In the genomic region with DNA sequence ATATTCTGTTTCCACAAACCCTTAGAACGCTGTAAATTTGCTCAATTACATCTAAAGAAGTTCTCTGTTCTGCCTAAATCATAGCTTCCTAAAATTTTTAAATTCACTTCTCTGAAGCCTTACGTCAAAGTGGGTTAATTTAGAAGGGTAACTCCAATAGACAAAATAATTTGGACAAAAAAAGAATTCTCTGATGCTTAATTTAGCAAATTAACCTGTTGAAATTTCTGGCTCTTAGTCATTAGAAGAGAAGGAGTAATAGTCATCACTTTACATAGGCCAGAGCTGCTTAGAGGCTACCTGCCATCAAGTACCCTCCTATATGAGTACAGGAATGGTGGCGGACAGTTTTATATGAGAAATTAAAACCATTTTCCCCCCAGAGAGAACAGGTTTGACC, we compare ENCODE assay signal across 9 cellular contexts. TPM values are rescaled to one million over a fixed set of nuclear protein-coding genes. Genes with fewer than 3 reads are reported as not detected.
DNase-seq lines count a peak whose midpoint lies in the region; TF ChIP-seq lines count a peak whose summit lies in the region.
"Had no signal": no experiment of that assay in that cellular context is flagged by ENCODE, and none has a peak within 500 bp of the region (broad histone marks: within the 10 kb centered on the region; RNA-seq: fewer than 3 reads in every experiment).

No MANE protein-coding gene starts in this region.

- peaks cover 6% of the 10 kb centered on the region for H3K9me3 Mint-ChIP-seq in nephron progenitor cell

- CTCF ChIA-PET in HEK293 (lab: Yijun Ruan, JAX) = interaction anchor here (0.6 to 1.3 kb wide), 4 partner anchors 57 to 381 kb away, joined by 3 read pairs; no protein-coding TSS in a partner anchor

- H3K4me3 Mint-ChIP-seq in nephron progenitor cell = peak overlapping the region; percentile 24

- no peak for TF ChIP-seq POLR2A in breast epithelium (IDR thresholded peaks at IDR 0.05)

- H3K4me1 ChIP-seq in HEK293 (ENCODE audit: control insufficient read depth, insufficient read depth, low read length) (peaks cover 20% of the 10 kb centered on the region), breast epithelium (no peaks in the 10 kb centered on the region)

- H3K4me3 ChIP-seq in AG09309 (ENCODE audit: control insufficient read depth, low read depth, low read length) (peak overlapping the region; percentile 95), HEK293 (ENCODE audit: low read depth, low read length) (no peak overlapping the region), breast epithelium (peak overlapping the region; percentile 79 to 95 (median 85)), WERI-Rb-1 (ENCODE audit: low read depth, low read length) (no peak overlapping the region)

- H3K36me3 ChIP-seq in HEK293 (ENCODE audit: control insufficient read depth in 2 of 2, insufficient read depth in 1 of 2, low read length in 2 of 2) (no peaks in the 10 kb centered on the region), breast epithelium (no peaks in the 10 kb centered on the region), WERI-Rb-1 (no peaks in the 10 kb centered on the region)

- TF ChIP-seq CTCF in AG09309 (IDR thresholded peaks at IDR 0.05; ENCODE audit: control insufficient read depth, insufficient read depth, low read depth, low read length, missing control alignments) (no peak), HEK293 (tag by site-specific recombination; IDR thresholded peaks at IDR 0.05) (no peak), breast epithelium (IDR thresholded peaks at IDR 0.05) (no peak), nephron progenitor cell (IDR thresholded peaks at IDR 0.05) (no peak), WERI-Rb-1 (IDR thresholded peaks at IDR 0.05; ENCODE audit: low read depth, low read length) (no peak)

- peaks cover 23% of the 10 kb centered on the region for H3K36me3 Mint-ChIP-seq in nephron progenitor cell (ENCODE audit: low read depth)

- peaks cover 9% of the 10 kb centered on the region for H3K27me3 Mint-ChIP-seq in nephron progenitor cell (ENCODE audit: low read depth, poor library complexity)

- no peak overlapping the region for H3K27ac ChIP-seq in HEK293 (ENCODE audit: extremely low read depth, low read depth, low read length)
- no peak overlapping the region for H3K27ac ChIP-seq in breast epithelium
- H3K27ac ChIP-seq in WERI-Rb-1 = no peak overlapping the region

- no peak for DNase-seq in AG09309 (ENCODE audit: low read depth)
- no peak for DNase-seq in breast epithelium (ENCODE audit: low spot score in 2 of 2)
- no peak for DNase-seq in nephron progenitor cell
- no peak for DNase-seq in hepatic stellate cell (ENCODE audit: low spot score)
- DNase-seq in NAMALWA (ENCODE audit: low spot score) = no peak
- no peak for DNase-seq in WERI-Rb-1
- DNase-seq in iPS-NIHi11 (ENCODE audit: low spot score) = no peak
- DNase-seq: DMS 273 treated with DMSO at 0.1 percent for 48 hours had no signal

- peaks cover 71% of the 10 kb centered on the region for H3K4me1 Mint-ChIP-seq in nephron progenitor cell

- no peak overlapping the region for H3K27ac Mint-ChIP-seq in nephron progenitor cell

- H3K27me3 ChIP-seq in breast epithelium (no peaks in the 10 kb centered on the region), WERI-Rb-1 (ENCODE audit: insufficient read depth, low read depth, severe bottlenecking) (no peaks in the 10 kb centered on the region)

- POLR2A ChIA-PET in HEK293 (lab: Yijun Ruan, JAX) = no interaction called here

- H3K9me3 ChIP-seq in HEK293 (ENCODE audit: control insufficient read depth, insufficient read depth, low read depth, low read length) (no peaks in the 10 kb centered on the region), breast epithelium (no peaks in the 10 kb centered on the region), WERI-Rb-1 (ENCODE audit: severe bottlenecking) (no peaks in the 10 kb centered on the region)

- intact Hi-C loops in breast epithelium (cut with DNase I; ENCODE audit: low total_unique reads) = no loop called here

TF ChIP-seq in HEK293, 187 proteins besides CTCF, POLR2A, EP300 and RAD21:
- TF ChIP-seq, protein P1, sequence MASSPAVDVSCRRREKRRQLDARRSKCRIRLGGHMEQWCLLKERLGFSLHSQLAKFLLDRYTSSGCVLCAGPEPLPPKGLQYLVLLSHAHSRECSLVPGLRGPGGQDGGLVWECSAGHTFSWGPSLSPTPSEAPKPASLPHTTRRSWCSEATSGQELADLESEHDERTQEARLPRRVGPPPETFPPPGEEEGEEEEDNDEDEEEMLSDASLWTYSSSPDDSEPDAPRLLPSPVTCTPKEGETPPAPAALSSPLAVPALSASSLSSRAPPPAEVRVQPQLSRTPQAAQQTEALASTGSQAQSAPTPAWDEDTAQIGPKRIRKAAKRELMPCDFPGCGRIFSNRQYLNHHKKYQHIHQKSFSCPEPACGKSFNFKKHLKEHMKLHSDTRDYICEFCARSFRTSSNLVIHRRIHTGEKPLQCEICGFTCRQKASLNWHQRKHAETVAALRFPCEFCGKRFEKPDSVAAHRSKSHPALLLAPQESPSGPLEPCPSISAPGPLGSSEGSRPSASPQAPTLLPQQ (tag by site-specific recombination; IDR thresholded peaks at IDR 0.05) = no peak
- peak; percentile 77 for TF ChIP-seq SCRT2 (tag by site-specific recombination; IDR thresholded peaks at IDR 0.05)
TF ChIP-seq in HEK293: peak in this region for 1.

RNA-seq across cellular contexts. Expression of a gene that starts 3.8 kb away (rescaled TPM):
- 100 to 1,000 TPM in 2 of 3 donors, 10 to 100 TPM in 1; 95.7 to 211 (median 168) TPM for total RNA-seq in breast epithelium

Comparison
In these comparisons a context has a peak if more than half of its experiments do, and no peak if none do; other contexts are left out.
1. H3K4me3 ChIP-seq: peak in AG09309 (single experiment) and breast epithelium (3 of 3); none in HEK293 (single experiment) and WERI-Rb-1 (single experiment).